ENCODE assay signal across 8 cellular contexts in genomic region chr14:23588884-23589598, GRCh38. TPM values are rescaled to one million over a fixed set of nuclear protein-coding genes. Genes with fewer than 3 reads are reported as not detected.
DNase-seq lines count a peak whose midpoint lies in the region; TF ChIP-seq lines count a peak whose summit lies in the region.

No MANE protein-coding gene starts in this region.

- peak overlapping the region; percentile 20 for H3K9ac ChIP-seq in Loucy (ENCODE audit: low read depth, low read length, poor library complexity, severe bottlenecking)

- H3K4me2 ChIP-seq in Loucy (ENCODE audit: low read depth, low read length, poor library complexity, severe bottlenecking) = peak overlapping the region; percentile 45

- H3K9me2 ChIP-seq in Loucy (replicated peaks; ENCODE audit: low read depth, low read length) = no peaks in the 10 kb centered on the region

- H3K36me3 ChIP-seq in HAP-1 (replicated peaks) (no peaks in the 10 kb centered on the region), Loucy (ENCODE audit: insufficient read depth, low read length) (no peaks in the 10 kb centered on the region), Peyer's patch (no peaks in the 10 kb centered on the region), neuron (ENCODE audit: insufficient read depth, low read length) (no peaks in the 10 kb centered on the region)

- H3K9me3 ChIP-seq in HAP-1 (no peaks in the 10 kb centered on the region; the same call in 1 of the 2 replicates), Loucy (ENCODE audit: insufficient read depth, low read depth, low read length) (no peaks in the 10 kb centered on the region), Peyer's patch (no peaks in the 10 kb centered on the region), neuron (ENCODE audit: low read length) (no peaks in the 10 kb centered on the region)

- peak; percentile 90 for TF ChIP-seq CTCF in Loucy (conservative IDR thresholded peaks at IDR 0.05; ENCODE audit: low read length)
- peak; percentile 26 to 91 (median 76) for TF ChIP-seq CTCF in Peyer's patch (IDR thresholded peaks at IDR 0.05)

- no peaks in the 10 kb centered on the region for H3K79me2 ChIP-seq in Loucy (ENCODE audit: insufficient read depth, low read length)

- H3K27ac ChIP-seq in Peyer's patch = no peak overlapping the region

- TF ChIP-seq POLR2A in Peyer's patch (IDR thresholded peaks at IDR 0.05) = no peak

- no peak overlapping the region for H3K4me3 ChIP-seq in HAP-1
- no peak overlapping the region for H3K4me3 ChIP-seq in Loucy (ENCODE audit: low read length, poor library complexity, severe bottlenecking)
- no peak overlapping the region for H3K4me3 ChIP-seq in Peyer's patch
- no peak overlapping the region for H3K4me3 ChIP-seq in neuron (ENCODE audit: low read length)

- in situ Hi-C loops in HAP-1 (cut with MboI; ENCODE audit: low sequenced_read_pairs) = no loop called here

- peaks cover 2% of the 10 kb centered on the region; the same call in 1 of the 2 replicates for H3K27me3 ChIP-seq in HAP-1 (ENCODE audit: low read depth)
- peaks cover 5% of the 10 kb centered on the region for H3K27me3 ChIP-seq in Loucy (ENCODE audit: insufficient read depth, low read length, poor library complexity, severe bottlenecking)
- H3K27me3 ChIP-seq in Peyer's patch = no peaks in the 10 kb centered on the region
- H3K27me3 ChIP-seq in neuron (ENCODE audit: insufficient read depth, low read length) = no peaks in the 10 kb centered on the region

- H3K4me1 ChIP-seq in HAP-1 = no peaks in the 10 kb centered on the region
- H3K4me1 ChIP-seq in Loucy (ENCODE audit: insufficient read depth, low read length, poor library complexity, severe bottlenecking) = peaks cover 8% of the 10 kb centered on the region
- H3K4me1 ChIP-seq in Peyer's patch = no peaks in the 10 kb centered on the region
- H3K4me1 ChIP-seq in neuron (ENCODE audit: insufficient read depth, low read length) = peaks cover 7% of the 10 kb centered on the region

- H4K20me1 ChIP-seq in Loucy (ENCODE audit: insufficient read depth, low read length, poor library complexity, severe bottlenecking) = no peaks in the 10 kb centered on the region

- no peaks in the 10 kb centered on the region for H3F3A ChIP-seq in Loucy (ENCODE audit: low read depth)

- peak; percentile 86 for DNase-seq in ELR (ENCODE audit: low read depth)
- peak; percentile 85 to 93 for DNase-seq in HAP-1 (ENCODE audit: low spot score in 2 of 2)
- DNase-seq in Peyer's patch = peak; percentile 81 to 95 (median 88)
- DNase-seq in activated T-helper 1 cell treated with Interleukin-2 at 50 U/mL for 16 hours (ENCODE audit: low read depth) = peak; percentile 60
- peak; percentile 75 for DNase-seq in fibroblast of peridontal ligament (ENCODE audit: extremely low read depth)
- peak; percentile 54 for DNase-seq in stromal cell of bone marrow (ENCODE audit: low read depth)

- H2AFZ ChIP-seq in Loucy (ENCODE audit: low read length) (peak overlapping the region; percentile 78), neuron (ENCODE audit: low read depth, low read length) (peak overlapping the region; percentile 63)

RNA-seq across cellular contexts. Expression of gene JPH4, which starts 10.5 kb away (rescaled TPM):
- 1 to 10 TPM in 2 of 4 donors, under 1 TPM in 1, not detected in 1; 0.85 to 8.3 (median 1.5) TPM for total RNA-seq in Peyer's patch

RNA-seq across cellular contexts. Expression of gene AP1G2, which starts 21.4 kb away (rescaled TPM):
- total RNA-seq in Peyer's patch = 100 to 1,000 TPM; 175 to 369 (median 341) TPM

RNA-seq across cellular contexts. Expression of gene THTPA, which starts 33.0 kb away (rescaled TPM):
- total RNA-seq in Peyer's patch = 10 to 100 TPM; 23.3 to 48.5 (median 37.6) TPM

RNA-seq across cellular contexts. Expression of gene ZFHX2, which starts 37.5 kb away (rescaled TPM):
- total RNA-seq in Peyer's patch = 1 to 10 TPM in 2 of 4 donors, under 1 TPM in 2; 0.53 to 7.4 (median 1.0) TPM

RNA-seq across cellular contexts. Expression of gene DHRS2, which starts 47.1 kb away (rescaled TPM):
- total RNA-seq in Peyer's patch = not detected
